In genomic region chr6:107618672-107619071, GRCh38 we compare ENCODE assay signal across 8 cellular contexts.
A peak's percentile ranks its signal among the peaks of the same experiment; 100 is the strongest.
DNase-seq lines count a peak whose midpoint lies in the region; ATAC-seq lines count a peak whose summit lies in the region.
"Had no signal": no experiment of that assay in that cellular context is flagged by ENCODE, and none has a peak within 500 bp of the region (broad histone marks: within the 10 kb centered on the region; RNA-seq: fewer than 3 reads in every experiment).

No MANE protein-coding gene starts in this region.

- peaks cover 4% of the 10 kb centered on the region for H3K27me3 Mint-ChIP-seq in activated T-helper 1 cell treated with anti-CD3 and anti-CD28 coated beads, Interleukin-12 subunit alpha, Interleukin-12 subunit beta, Interleukin-2, Interleukin-4 antibody, amounts not matched to agents 30 ng/mL and 10 ng/mL and 1 ng/mL, durations not matched to agents 14 hours and 24 hours and 36 hours (ENCODE audit: insufficient read depth)

- DNase-seq in activated T-helper 1 cell treated with anti-CD3 and anti-CD28 coated beads, Interleukin-12 subunit alpha, Interleukin-12 subunit beta, Interleukin-2, Interleukin-4 antibody, amounts not matched to agents 30 ng/mL and 10 ng/mL and 1 ng/mL, durations not matched to agents 14 hours and 24 hours and 36 hours (ENCODE audit: low spot score) = peak; percentile 5
- peak; percentile 26 for DNase-seq in stimulated activated naive CD4-positive, alpha-beta T cell treated with Interleukin-2 at 50 U/mL for 16 hours (lab: John Stamatoyannopoulos, UW)
- DNase-seq in NCI-H1930 (lab: John Stamatoyannopoulos, UW) (no peak), NOMO-1 (lab: John Stamatoyannopoulos, UW; ENCODE audit: unreplicated experiment in 2 of 2) (no peak), pons (ENCODE audit: low spot score) (no peak)
- DNase-seq: MG63 had no signal

- H3K27ac Mint-ChIP-seq in activated T-helper 1 cell treated with anti-CD3 and anti-CD28 coated beads, Interleukin-12 subunit alpha, Interleukin-12 subunit beta, Interleukin-2, Interleukin-4 antibody, amounts not matched to agents 30 ng/mL and 10 ng/mL and 1 ng/mL, durations not matched to agents 14 hours and 24 hours and 36 hours = peak overlapping the region; percentile 9

- no peaks in the 10 kb centered on the region for H3K36me3 Mint-ChIP-seq in activated T-helper 1 cell treated with anti-CD3 and anti-CD28 coated beads, Interleukin-12 subunit alpha, Interleukin-12 subunit beta, Interleukin-2, Interleukin-4 antibody, amounts not matched to agents 30 ng/mL and 10 ng/mL and 1 ng/mL, durations not matched to agents 14 hours and 24 hours and 36 hours (ENCODE audit: low read depth)

- peak; percentile 97 for ATAC-seq in GM19467 (IDR thresholded peaks at IDR 0.05; ENCODE audit: unreplicated experiment)
- peak; percentile 97 for ATAC-seq in HG03175 (IDR thresholded peaks at IDR 0.05; ENCODE audit: unreplicated experiment)

- no peak overlapping the region for H3K4me3 Mint-ChIP-seq in activated T-helper 1 cell treated with anti-CD3 and anti-CD28 coated beads, Interleukin-12 subunit alpha, Interleukin-12 subunit beta, Interleukin-2, Interleukin-4 antibody, amounts not matched to agents 30 ng/mL and 10 ng/mL and 1 ng/mL, durations not matched to agents 14 hours and 24 hours and 36 hours

- peaks cover 16% of the 10 kb centered on the region for H3K4me1 Mint-ChIP-seq in activated T-helper 1 cell treated with anti-CD3 and anti-CD28 coated beads, Interleukin-12 subunit alpha, Interleukin-12 subunit beta, Interleukin-2, Interleukin-4 antibody, amounts not matched to agents 30 ng/mL and 10 ng/mL and 1 ng/mL, durations not matched to agents 14 hours and 24 hours and 36 hours (ENCODE audit: low read depth)

- intact Hi-C loops in activated T-helper 1 cell treated with anti-CD3 and anti-CD28 coated beads, Interleukin-12 subunit alpha, Interleukin-12 subunit beta, Interleukin-2, Interleukin-4 antibody, amounts not matched to agents 30 ng/mL and 10 ng/mL and 1 ng/mL, durations not matched to agents 14 hours and 24 hours and 36 hours (cut with micrococcal nuclease) = no loop called here

- no peaks in the 10 kb centered on the region for H3K9me3 Mint-ChIP-seq in activated T-helper 1 cell treated with anti-CD3 and anti-CD28 coated beads, Interleukin-12 subunit alpha, Interleukin-12 subunit beta, Interleukin-2, Interleukin-4 antibody, amounts not matched to agents 30 ng/mL and 10 ng/mL and 1 ng/mL, durations not matched to agents 14 hours and 24 hours and 36 hours

Comparison
In these comparisons a context has a peak if more than half of its experiments do, and no peak if none do; other contexts are left out.
1. DNase-seq: peak in activated T-helper 1 cell treated with anti-CD3 and anti-CD28 coated beads, Interleukin-12 subunit alpha, Interleukin-12 subunit beta, Interleukin-2, Interleukin-4 antibody, amounts not matched to agents 30 ng/mL and 10 ng/mL and 1 ng/mL, durations not matched to agents 14 hours and 24 hours and 36 hours (single experiment) and stimulated activated naive CD4-positive, alpha-beta T cell treated with Interleukin-2 at 50 U/mL for 16 hours (single experiment); none in NCI-H1930 (0 of 2), NOMO-1 (0 of 2) and pons (single experiment).